1 cellular context compared by ENCODE assay signal in genomic region chr2:159286709-159287441, GRCh38.
A peak's percentile ranks its signal among the peaks of the same experiment; 100 is the strongest.
TF ChIP-seq lines count a peak whose summit lies in the region.

No MANE protein-coding gene starts in this region.

TF ChIP-seq in HepG2, 621 proteins besides CTCF, POLR2A, EP300 and RAD21 (continued from another document and continues in another):
- TF ChIP-seq AFF4 (CRISPR knock-in tag; IDR thresholded peaks at IDR 0.05) (no peak), ZNF280B (CRISPR knock-in tag; IDR thresholded peaks at IDR 0.05; ENCODE audit: borderline replicate concordance) (peak; percentile 35; the same call in 1 of the 2 replicates), ZNF382 (CRISPR knock-in tag; IDR thresholded peaks at IDR 0.05; ENCODE audit: borderline replicate concordance) (no peak), MEF2D (CRISPR knock-in tag; IDR thresholded peaks at IDR 0.05) (peak; percentile 83), JARID2 (CRISPR knock-in tag; IDR thresholded peaks at IDR 0.05; ENCODE audit: insufficient replicate concordance) (peak; percentile 65), ZBTB10 (CRISPR knock-in tag; IDR thresholded peaks at IDR 0.05; ENCODE audit: borderline replicate concordance) (no peak; the same call in 1 of the 2 replicates), NFATC3 (CRISPR knock-in tag; IDR thresholded peaks at IDR 0.05) (no peak), ZNF615 (CRISPR knock-in tag; IDR thresholded peaks at IDR 0.05; ENCODE audit: borderline replicate concordance) (0 out of 2 replicates have a peak, but pooled peaks have one; percentile 34), KDM4B (CRISPR knock-in tag; IDR thresholded peaks at IDR 0.05) (no peak), FOXC1 (CRISPR knock-in tag; IDR thresholded peaks at IDR 0.05; ENCODE audit: borderline replicate concordance) (no peak), ZNF230 (CRISPR knock-in tag; IDR thresholded peaks at IDR 0.05) (no peak), ZNF282 (IDR thresholded peaks at IDR 0.05; ENCODE audit: partially characterized antibody) (no peak), ZNF740 (CRISPR knock-in tag; IDR thresholded peaks at IDR 0.05) (no peak), ZNF841 (CRISPR knock-in tag; IDR thresholded peaks at IDR 0.05; ENCODE audit: borderline replicate concordance) (no peak), ZNF737 (CRISPR knock-in tag; IDR thresholded peaks at IDR 0.05; ENCODE audit: borderline replicate concordance) (peak; percentile 79; the same call in 1 of the 2 replicates), MTF1 (CRISPR knock-in tag; IDR thresholded peaks at IDR 0.05) (peak; percentile 12; the same call in 1 of the 2 replicates), FOXP1 (IDR thresholded peaks at IDR 0.05) (no peak), FOXP1 (CRISPR knock-in tag; IDR thresholded peaks at IDR 0.05) (no peak), RFXANK (CRISPR knock-in tag; IDR thresholded peaks at IDR 0.05) (no peak), NPAS2 (CRISPR knock-in tag; IDR thresholded peaks at IDR 0.05; ENCODE audit: borderline replicate concordance) (no peak), NFYB (CRISPR knock-in tag; IDR thresholded peaks at IDR 0.05) (no peak), XRCC5 (optimal IDR thresholded peaks at IDR 0.05; ENCODE audit: low read length) (no peak), SOX5 (CRISPR knock-in tag; IDR thresholded peaks at IDR 0.05; ENCODE audit: borderline replicate concordance) (no peak), ZNF687 (CRISPR knock-in tag; IDR thresholded peaks at IDR 0.05) (peak; percentile 73), HOXA3 (CRISPR knock-in tag; IDR thresholded peaks at IDR 0.05) (no peak; the same call in 1 of the 2 replicates), HNF1B (CRISPR knock-in tag; IDR thresholded peaks at IDR 0.05) (peak; percentile 67; the same call in 1 of the 2 replicates), ZNF672 (CRISPR knock-in tag; IDR thresholded peaks at IDR 0.05) (no peak), GABPB1 (CRISPR knock-in tag; IDR thresholded peaks at IDR 0.05) (peak; percentile 78), SIN3B (IDR thresholded peaks at IDR 0.05; ENCODE audit: low read length) (no peak), MYPOP (CRISPR knock-in tag; IDR thresholded peaks at IDR 0.05) (no peak; the same call in 1 of the 2 replicates), ATF7-NPFF (CRISPR knock-in tag; IDR thresholded peaks at IDR 0.05; ENCODE audit: low read depth) (no peak), SRY (CRISPR knock-in tag; IDR thresholded peaks at IDR 0.05) (0 out of 2 replicates have a peak, but pooled peaks have one; percentile 19), ZSCAN12 (CRISPR knock-in tag; IDR thresholded peaks at IDR 0.05) (no peak), NR2F1 (CRISPR knock-in tag; IDR thresholded peaks at IDR 0.05) (peak in 1 of 2 experiments; percentile 25; a peak in 1 of 4 replicates), IKZF5 (CRISPR knock-in tag; IDR thresholded peaks at IDR 0.05) (peak; percentile 69; the same call in 1 of the 2 replicates), ELF3 (CRISPR knock-in tag; IDR thresholded peaks at IDR 0.05) (no peak), ELF1 (CRISPR knock-in tag; IDR thresholded peaks at IDR 0.05) (peak; percentile 73), SNAPC4 (CRISPR knock-in tag; IDR thresholded peaks at IDR 0.05) (peak; percentile 63; the same call in 1 of the 2 replicates), ISL2 (CRISPR knock-in tag; IDR thresholded peaks at IDR 0.05) (peak; percentile 61), ZNF678 (CRISPR knock-in tag; IDR thresholded peaks at IDR 0.05) (no peak)
